In genomic region chr17:50129303-50129945, GRCh38 we compare ENCODE assay signal across 1 cellular context.
TF ChIP-seq lines count a peak whose summit lies in the region.

No MANE protein-coding gene starts in this region.

TF ChIP-seq in GM12878, 131 proteins besides CTCF, POLR2A, EP300 and RAD21:
- TF ChIP-seq USF1 (IDR thresholded peaks at IDR 0.05; ENCODE audit: borderline replicate concordance, extremely low read length, insufficient read depth, low read depth, low read length), result no peak
- 0 out of 3 replicates have a peak, but pooled peaks of 1 of the 2 experiments have one; percentile 4 for TF ChIP-seq EGR1 (IDR thresholded peaks at IDR 0.05; ENCODE audit: borderline replicate concordance in 1 of 2, low read depth in 2 of 2, low read length in 2 of 2)
